ENCODE assay signal across 23 cellular contexts in the genomic region with DNA sequence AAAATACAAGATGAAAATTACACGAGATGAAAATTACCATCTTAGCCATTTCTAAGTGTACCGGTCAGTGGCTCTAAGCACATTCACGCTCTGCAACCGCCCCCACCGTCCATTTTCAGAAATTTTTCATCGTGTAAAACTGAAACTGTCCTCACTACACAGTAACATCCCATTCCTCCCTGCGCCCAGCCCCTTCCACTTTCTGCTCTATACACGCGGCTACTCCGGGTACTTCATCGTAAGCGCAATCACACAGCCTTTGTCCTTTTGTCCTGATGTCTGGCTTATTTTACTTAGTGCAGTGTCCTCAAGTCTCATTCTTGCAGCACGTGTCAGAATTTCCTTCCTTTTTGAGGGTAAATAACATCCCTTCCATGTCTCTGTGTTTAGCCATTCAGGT. TPM values are rescaled to one million over a fixed set of nuclear protein-coding genes. Genes with fewer than 3 reads are reported as not detected.
DNase-seq lines count a peak whose midpoint lies in the region; ATAC-seq, FAIRE-seq and TF ChIP-seq lines count a peak whose summit lies in the region.
"Had no signal": no experiment of that assay in that cellular context is flagged by ENCODE, and none has a peak within 500 bp of the region (broad histone marks: within the 10 kb centered on the region; RNA-seq: fewer than 3 reads in every experiment).

No MANE protein-coding gene starts in this region.

- H3K4me1 Mint-ChIP-seq in activated naive CD4-positive, alpha-beta T cell treated with anti-CD3 and anti-CD28 coated beads for 36 hours (ENCODE audit: low read depth), result peaks cover 67% of the 10 kb centered on the region
- peaks cover 77% of the 10 kb centered on the region for H3K4me1 Mint-ChIP-seq in activated naive CD8-positive, alpha-beta T cell treated with anti-CD3 and anti-CD28 coated beads, Interleukin-2, amount 50 U/mL, for 24 hours
- H3K4me1 Mint-ChIP-seq in stimulated activated memory B cell treated with anti-CD40 and anti-IgM and Interleukin-4, amounts not matched to agents 10 μg/mL and 1 μg/mL and 100 μg/mL, for 72 hours, result peaks cover 80% of the 10 kb centered on the region
- H3K4me1 Mint-ChIP-seq: WTC11 had no signal

- H3K4me3 Mint-ChIP-seq in activated naive CD4-positive, alpha-beta T cell treated with anti-CD3 and anti-CD28 coated beads for 36 hours, result no peak overlapping the region
- no peak overlapping the region for H3K4me3 Mint-ChIP-seq in activated naive CD8-positive, alpha-beta T cell treated with anti-CD3 and anti-CD28 coated beads, Interleukin-2, amount 50 U/mL, for 24 hours
- peak overlapping the region; percentile 46 for H3K4me3 Mint-ChIP-seq in stimulated activated memory B cell treated with anti-CD40 and anti-IgM and Interleukin-4, amounts not matched to agents 10 μg/mL and 1 μg/mL and 100 μg/mL, for 72 hours
- H3K4me3 Mint-ChIP-seq: activated naive CD8-positive, alpha-beta T cell treated with anti-CD3 and anti-CD28 coated beads, Interleukin-2, amount 10 ng/mL, durations not matched to agents 7 days and 5 days; T-helper 1 cell treated with Interleukin-12 subunit alpha and Interleukin-12 subunit beta and Interleukin-4 antibody, amounts not matched to agents 30 μg/mL and 1 μg/mL, for 36 hours; WTC11 had no signal

- peaks cover 8% of the 10 kb centered on the region for H3K36me3 Mint-ChIP-seq in activated naive CD4-positive, alpha-beta T cell treated with anti-CD3 and anti-CD28 coated beads for 36 hours (ENCODE audit: low read depth)
- peaks cover 5% of the 10 kb centered on the region for H3K36me3 Mint-ChIP-seq in activated naive CD8-positive, alpha-beta T cell treated with anti-CD3 and anti-CD28 coated beads, Interleukin-2, amount 50 U/mL, for 24 hours (ENCODE audit: low read depth)
- H3K36me3 Mint-ChIP-seq in stimulated activated memory B cell treated with anti-CD40 and anti-IgM and Interleukin-4, amounts not matched to agents 10 μg/mL and 1 μg/mL and 100 μg/mL, for 72 hours, result peaks cover 10% of the 10 kb centered on the region
- H3K36me3 Mint-ChIP-seq: WTC11 had no signal

- no peaks in the 10 kb centered on the region for H3K27me3 Mint-ChIP-seq in activated naive CD4-positive, alpha-beta T cell treated with anti-CD3 and anti-CD28 coated beads for 36 hours (ENCODE audit: low read depth)
- H3K27me3 Mint-ChIP-seq in activated naive CD8-positive, alpha-beta T cell treated with anti-CD3 and anti-CD28 coated beads, Interleukin-2, amount 50 U/mL, for 24 hours, result no peaks in the 10 kb centered on the region
- H3K27me3 Mint-ChIP-seq in stimulated activated memory B cell treated with anti-CD40 and anti-IgM and Interleukin-4, amounts not matched to agents 10 μg/mL and 1 μg/mL and 100 μg/mL, for 72 hours, result no peaks in the 10 kb centered on the region

- peak overlapping the region; percentile 62 for H3K27ac Mint-ChIP-seq in activated naive CD4-positive, alpha-beta T cell treated with anti-CD3 and anti-CD28 coated beads for 36 hours
- peak overlapping the region; percentile 86 for H3K27ac Mint-ChIP-seq in activated naive CD8-positive, alpha-beta T cell treated with anti-CD3 and anti-CD28 coated beads, Interleukin-2, amount 50 U/mL, for 24 hours
- H3K27ac Mint-ChIP-seq in stimulated activated memory B cell treated with anti-CD40 and anti-IgM and Interleukin-4, amounts not matched to agents 10 μg/mL and 1 μg/mL and 100 μg/mL, for 72 hours, result peak overlapping the region; percentile 94
- H3K27ac Mint-ChIP-seq: activated naive CD8-positive, alpha-beta T cell treated with anti-CD3 and anti-CD28 coated beads, Interleukin-2, amount 10 ng/mL, durations not matched to agents 7 days and 5 days; WTC11 had no signal

- peak; percentile 86 for FAIRE-seq in GM12892 (lab: Jason Lieb, UNC)
- no peak for FAIRE-seq in RCC 7860 (lab: Jason Lieb, UNC)
- FAIRE-seq in HTR-8/SVneo (lab: Jason Lieb, UNC), result no peak

- no peaks in the 10 kb centered on the region for H3K9me3 Mint-ChIP-seq in activated naive CD4-positive, alpha-beta T cell treated with anti-CD3 and anti-CD28 coated beads for 36 hours
- no peaks in the 10 kb centered on the region for H3K9me3 Mint-ChIP-seq in activated naive CD8-positive, alpha-beta T cell treated with anti-CD3 and anti-CD28 coated beads, Interleukin-2, amount 50 U/mL, for 24 hours
- H3K9me3 Mint-ChIP-seq in stimulated activated memory B cell treated with anti-CD40 and anti-IgM and Interleukin-4, amounts not matched to agents 10 μg/mL and 1 μg/mL and 100 μg/mL, for 72 hours, result no peaks in the 10 kb centered on the region
- H3K9me3 Mint-ChIP-seq: activated naive CD8-positive, alpha-beta T cell treated with anti-CD3 and anti-CD28 coated beads, Interleukin-2, amount 10 ng/mL, durations not matched to agents 7 days and 5 days; T-helper 1 cell treated with Interleukin-12 subunit alpha and Interleukin-12 subunit beta and Interleukin-4 antibody, amounts not matched to agents 30 μg/mL and 1 μg/mL, for 36 hours; WTC11 had no signal

- CTCF ChIA-PET in activated naive CD4-positive, alpha-beta T cell treated with anti-CD3 and anti-CD28 coated beads for 36 hours (lab: Charles Lee), result no interaction called here

- DNase-seq in activated naive CD4-positive, alpha-beta T cell treated with anti-CD3 and anti-CD28 coated beads for 36 hours, result no peak
- DNase-seq in activated naive CD4-positive, alpha-beta T cell treated with Interleukin-2 at 50 U/mL for 16 hours, result no peak
- DNase-seq in GM12892 (ENCODE audit: insufficient read length) (no peak), RCC 7860 (ENCODE audit: low spot score) (no peak), activated gamma-delta T cell (lab: John Stamatoyannopoulos, UW) (no peak), HTR-8/SVneo (ENCODE audit: insufficient read length, low spot score) (no peak)
- DNase-seq in activated naive CD8-positive, alpha-beta T cell treated with anti-CD3 and anti-CD28 coated beads, Interleukin-2, amount 50 U/mL, for 24 hours, result no peak
- DNase-seq: activated naive CD8-positive, alpha-beta T cell treated with anti-CD3 and anti-CD28 coated beads, Interleukin-2, amount 10 ng/mL, durations not matched to agents 7 days and 5 days; brain microvascular endothelial cell; Calu3; cortex of kidney; EL; Kasumi-1; NCI-H1092 treated with DMSO at 0.1 percent for 48 hours; NCI-H524 treated with DMSO at 0.1 percent for 48 hours; upper lobe of left lung had no signal

- TF ChIP-seq POLR2A in GM12892 (IDR thresholded peaks at IDR 0.05; ENCODE audit: low read depth, low read length), result no peak; the same call in 1 of the 2 replicates

- no peak for ATAC-seq in activated naive CD8-positive, alpha-beta T cell treated with anti-CD3 and anti-CD28 coated beads, Interleukin-2, amount 50 U/mL, for 24 hours
- no peak for ATAC-seq in stimulated activated memory B cell treated with anti-CD40 and anti-IgM and Interleukin-4, amounts not matched to agents 10 μg/mL and 1 μg/mL and 100 μg/mL, for 72 hours
- ATAC-seq: gastroesophageal sphincter, left lung, right cardiac atrium, WTC11 had no signal

- intact Hi-C loops in activated naive CD4-positive, alpha-beta T cell treated with anti-CD3 and anti-CD28 coated beads for 36 hours (cut with micrococcal nuclease), result loop anchor here (10.0 kb wide), 1 partner anchor 314 kb away; a partner anchor contains a TSS

RNA-seq across cellular contexts. Expression of a gene that starts 3.6 kb away (rescaled TPM):
- total RNA-seq in activated naive CD4-positive, alpha-beta T cell treated with anti-CD3 and anti-CD28 coated beads for 36 hours, result 10 to 100 TPM; 11.3 to 15.3 TPM
- 13.8 TPM for polyA plus RNA-seq in GM12892 (2012; ENCODE audit: missing spikeins)
- total RNA-seq: HT-29 had no signal

RNA-seq across cellular contexts. Expression of a gene that starts 47.9 kb away (rescaled TPM):
- 10 to 100 TPM; 59.6 to 60.4 TPM for total RNA-seq in activated naive CD4-positive, alpha-beta T cell treated with anti-CD3 and anti-CD28 coated beads for 36 hours
- 35.4 TPM for polyA plus RNA-seq in GM12892 (2012; ENCODE audit: missing spikeins)
